8 cellular contexts compared by ENCODE assay signal in the genomic region with DNA sequence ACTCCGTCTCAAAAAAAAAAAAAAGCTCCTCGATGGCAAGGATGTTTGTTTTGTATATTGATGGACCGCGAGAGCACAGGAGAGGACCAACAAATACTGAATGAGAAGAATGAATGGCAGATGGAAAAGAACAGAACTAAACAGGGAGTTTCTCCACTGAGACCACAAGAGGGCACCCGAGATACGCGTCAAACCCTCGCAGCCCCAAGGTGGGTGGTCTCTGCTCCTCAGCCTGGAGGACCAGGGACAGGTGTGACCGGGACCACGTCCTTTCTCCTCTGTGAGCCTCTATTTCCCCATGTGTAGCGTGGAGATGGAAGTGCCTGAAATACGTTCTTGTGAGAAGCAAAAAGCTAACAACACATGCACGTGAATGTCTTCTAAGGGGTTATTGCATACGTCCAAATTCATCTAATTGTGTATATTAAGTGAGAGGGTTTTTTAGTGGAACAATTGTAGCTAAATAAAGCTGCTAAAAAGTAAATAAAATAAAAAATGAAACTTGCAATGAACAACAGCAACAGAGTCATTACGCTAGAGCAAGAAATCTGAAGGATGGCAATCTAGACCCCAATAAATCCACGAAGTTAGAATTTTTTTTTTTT. TPM values are rescaled to one million over a fixed set of nuclear protein-coding genes. Genes with fewer than 3 reads are reported as not detected.
DNase-seq lines count a peak whose midpoint lies in the region; ATAC-seq and TF ChIP-seq lines count a peak whose summit lies in the region.

No MANE protein-coding gene starts in this region.

- ATAC-seq in central memory CD8-positive, alpha-beta T cell (replicated peaks; ENCODE audit: extremely low read depth, poor library complexity, severe bottlenecking) = no peak
- ATAC-seq in right lobe of liver (peak; percentile 59 to 63 (median 62)), omental fat pad (ENCODE audit: low FRiP score) (no peak), HG02973 (IDR thresholded peaks at IDR 0.05; ENCODE audit: unreplicated experiment) (no peak)

- DNase-seq in NCI-H2081 (lab: John Stamatoyannopoulos, UW) (peak; percentile 27 to 57), NCI-H2081 treated with DMSO at 0.1 percent for 48 hours (lab: John Stamatoyannopoulos, UW) (no peak), SJCRH30 (peak; percentile 72 to 88), right lobe of liver (no peak), omental fat pad (ENCODE audit: low spot score) (no peak)
- DNase-seq in central memory CD8-positive, alpha-beta T cell (ENCODE audit: low spot score in 2 of 2) = no peak

- H3K4me1 Mint-ChIP-seq in central memory CD8-positive, alpha-beta T cell = peaks cover 23% of the 10 kb centered on the region

- peaks cover 1% of the 10 kb centered on the region for H3K36me3 Mint-ChIP-seq in central memory CD8-positive, alpha-beta T cell (ENCODE audit: insufficient read depth)

- peaks cover 60% of the 10 kb centered on the region for H3K27me3 Mint-ChIP-seq in central memory CD8-positive, alpha-beta T cell

- peak; percentile 64 for TF ChIP-seq RAD21 in Ishikawa (IDR thresholded peaks at IDR 0.05; ENCODE audit: low read depth)

- no peak for TF ChIP-seq EP300 in Ishikawa (IDR thresholded peaks at IDR 0.05; ENCODE audit: borderline replicate concordance)

- intact Hi-C loops in right lobe of liver (cut with DNase I) = no loop called here

- no peaks in the 10 kb centered on the region for H3K9me3 Mint-ChIP-seq in central memory CD8-positive, alpha-beta T cell

- no peak for TF ChIP-seq POLR2A in right lobe of liver (IDR thresholded peaks at IDR 0.05)

- H3K4me3 ChIP-seq in SJCRH30 = no peak overlapping the region
- no peak overlapping the region for H3K4me3 ChIP-seq in right lobe of liver

- peaks cover 4% of the 10 kb centered on the region; the same call in 1 of the 2 replicates for H3K4me1 ChIP-seq in SJCRH30
- no peaks in the 10 kb centered on the region for H3K4me1 ChIP-seq in right lobe of liver

- no peaks in the 10 kb centered on the region for H3K9me3 ChIP-seq in SJCRH30 (replicated peaks)
- no peaks in the 10 kb centered on the region for H3K9me3 ChIP-seq in right lobe of liver

- H3K36me3 ChIP-seq in SJCRH30 = no peaks in the 10 kb centered on the region
- H3K36me3 ChIP-seq in right lobe of liver = no peaks in the 10 kb centered on the region

- H3K4me3 Mint-ChIP-seq in central memory CD8-positive, alpha-beta T cell = peak overlapping the region; percentile 14

- WGBS in right lobe of liver (ENCODE audit: insufficient coverage, low coverage, low lambda C conversion rate, missing lambda C conversion rate) = 8% methylated on average over 16 of the region's 16 CpGs

- TF ChIP-seq CTCF in right lobe of liver (IDR thresholded peaks at IDR 0.05) = peak; percentile 33 to 70 (median 56)
- TF ChIP-seq CTCF in omental fat pad (IDR thresholded peaks at IDR 0.05) = no peak

- H3K27ac ChIP-seq in SJCRH30 (no peak overlapping the region), right lobe of liver (no peak overlapping the region)

- H3K27me3 ChIP-seq in SJCRH30 (0 out of 2 replicates have a peak, but pooled peaks cover 3% of the 10 kb centered on the region), right lobe of liver (peaks cover 0 to 4% of the 10 kb centered on the region in 2 donors)

- H3K27ac Mint-ChIP-seq in central memory CD8-positive, alpha-beta T cell (ENCODE audit: low read depth) = no peak overlapping the region

TF ChIP-seq in Ishikawa, 13 proteins besides CTCF, POLR2A, EP300 and RAD21:
- TF ChIP-seq TCF12 (IDR thresholded peaks at IDR 0.05; ENCODE audit: low read depth) (no peak), FOXM1 (IDR thresholded peaks at IDR 0.05; ENCODE audit: borderline replicate concordance, low read depth) (no peak), CREB1 (IDR thresholded peaks at IDR 0.05; ENCODE audit: low read depth) (no peak), TEAD4 (IDR thresholded peaks at IDR 0.05) (no peak), EGR1 (IDR thresholded peaks at IDR 0.05) (no peak), YY1 (IDR thresholded peaks at IDR 0.05; ENCODE audit: low read depth) (no peak), ZBTB7A (IDR thresholded peaks at IDR 0.05; ENCODE audit: low read depth) (no peak)
- TF ChIP-seq, protein P1, sequence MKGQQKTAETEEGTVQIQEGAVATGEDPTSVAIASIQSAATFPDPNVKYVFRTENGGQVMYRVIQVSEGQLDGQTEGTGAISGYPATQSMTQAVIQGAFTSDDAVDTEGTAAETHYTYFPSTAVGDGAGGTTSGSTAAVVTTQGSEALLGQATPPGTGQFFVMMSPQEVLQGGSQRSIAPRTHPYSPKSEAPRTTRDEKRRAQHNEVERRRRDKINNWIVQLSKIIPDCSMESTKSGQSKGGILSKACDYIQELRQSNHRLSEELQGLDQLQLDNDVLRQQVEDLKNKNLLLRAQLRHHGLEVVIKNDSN (IDR thresholded peaks at IDR 0.05) = no peak
- TF ChIP-seq, protein P2, sequence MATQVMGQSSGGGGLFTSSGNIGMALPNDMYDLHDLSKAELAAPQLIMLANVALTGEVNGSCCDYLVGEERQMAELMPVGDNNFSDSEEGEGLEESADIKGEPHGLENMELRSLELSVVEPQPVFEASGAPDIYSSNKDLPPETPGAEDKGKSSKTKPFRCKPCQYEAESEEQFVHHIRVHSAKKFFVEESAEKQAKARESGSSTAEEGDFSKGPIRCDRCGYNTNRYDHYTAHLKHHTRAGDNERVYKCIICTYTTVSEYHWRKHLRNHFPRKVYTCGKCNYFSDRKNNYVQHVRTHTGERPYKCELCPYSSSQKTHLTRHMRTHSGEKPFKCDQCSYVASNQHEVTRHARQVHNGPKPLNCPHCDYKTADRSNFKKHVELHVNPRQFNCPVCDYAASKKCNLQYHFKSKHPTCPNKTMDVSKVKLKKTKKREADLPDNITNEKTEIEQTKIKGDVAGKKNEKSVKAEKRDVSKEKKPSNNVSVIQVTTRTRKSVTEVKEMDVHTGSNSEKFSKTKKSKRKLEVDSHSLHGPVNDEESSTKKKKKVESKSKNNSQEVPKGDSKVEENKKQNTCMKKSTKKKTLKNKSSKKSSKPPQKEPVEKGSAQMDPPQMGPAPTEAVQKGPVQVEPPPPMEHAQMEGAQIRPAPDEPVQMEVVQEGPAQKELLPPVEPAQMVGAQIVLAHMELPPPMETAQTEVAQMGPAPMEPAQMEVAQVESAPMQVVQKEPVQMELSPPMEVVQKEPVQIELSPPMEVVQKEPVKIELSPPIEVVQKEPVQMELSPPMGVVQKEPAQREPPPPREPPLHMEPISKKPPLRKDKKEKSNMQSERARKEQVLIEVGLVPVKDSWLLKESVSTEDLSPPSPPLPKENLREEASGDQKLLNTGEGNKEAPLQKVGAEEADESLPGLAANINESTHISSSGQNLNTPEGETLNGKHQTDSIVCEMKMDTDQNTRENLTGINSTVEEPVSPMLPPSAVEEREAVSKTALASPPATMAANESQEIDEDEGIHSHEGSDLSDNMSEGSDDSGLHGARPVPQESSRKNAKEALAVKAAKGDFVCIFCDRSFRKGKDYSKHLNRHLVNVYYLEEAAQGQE (IDR thresholded peaks at IDR 0.05; ENCODE audit: low read depth) = no peak
- TF ChIP-seq, protein P3, sequence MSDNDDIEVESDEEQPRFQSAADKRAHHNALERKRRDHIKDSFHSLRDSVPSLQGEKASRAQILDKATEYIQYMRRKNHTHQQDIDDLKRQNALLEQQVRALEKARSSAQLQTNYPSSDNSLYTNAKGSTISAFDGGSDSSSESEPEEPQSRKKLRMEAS (IDR thresholded peaks at IDR 0.05) = no peak

RNA-seq across cellular contexts. Expression of a gene that starts 8.3 kb away (rescaled TPM):
- total RNA-seq in SJCRH30 (2014; rRNA removed; shearing (Covaris generic)) = 0.20 and 1.2 TPM in 2 replicates
- total RNA-seq in right lobe of liver = 1 to 10 TPM; 1.3 to 3.7 (median 2.0) TPM
- 10 to 100 TPM; 12.1 to 24.1 (median 17.4) TPM for total RNA-seq in omental fat pad

RNA-seq across cellular contexts. Expression of a gene that starts 17.9 kb away (rescaled TPM):
- 0.38 and 0.40 TPM in 2 replicates for total RNA-seq in SJCRH30 (2014; rRNA removed; shearing (Covaris generic))
- total RNA-seq in right lobe of liver = 1 to 10 TPM; 1.5 to 5.7 (median 3.3) TPM
- total RNA-seq in omental fat pad = 1 to 10 TPM; 6.6 to 9.1 (median 7.8) TPM

RNA-seq across cellular contexts. Expression of a gene that starts 21.2 kb away (rescaled TPM):
- total RNA-seq in SJCRH30 (2014; rRNA removed; shearing (Covaris generic)) = not detected in 2 replicates
- total RNA-seq in right lobe of liver (under 1 TPM in 1 of 6 experiments, not detected in 5; 0.38 TPM), omental fat pad (not detected)

RNA-seq across cellular contexts. Expression of a gene that starts 32.4 kb away (rescaled TPM):
- total RNA-seq in SJCRH30 (2014; rRNA removed; shearing (Covaris generic)) = 18.9 and 25.6 TPM in 2 replicates
- total RNA-seq in right lobe of liver (10 to 100 TPM; 29.8 to 66.3 (median 41.1) TPM), omental fat pad (100 to 1,000 TPM in 2 of 4 donors, 10 to 100 TPM in 2; 79.5 to 160 (median 112) TPM)

Comparison
In these comparisons a context has a peak if more than half of its experiments do, and no peak if none do; other contexts are left out.
1. DNase-seq: peak in NCI-H2081 (2 of 2) and SJCRH30 (2 of 2); none in NCI-H2081 treated with DMSO at 0.1 percent for 48 hours (single experiment), central memory CD8-positive, alpha-beta T cell (0 of 2), right lobe of liver (0 of 3) and omental fat pad (single experiment).
2. ATAC-seq: peak in right lobe of liver (4 of 4); none in central memory CD8-positive, alpha-beta T cell (single experiment), omental fat pad (single experiment) and HG02973 (single experiment).
3. CTCF ChIP-seq: peak in right lobe of liver (4 of 4); none in omental fat pad (0 of 3).